39 cellular contexts compared by ENCODE assay signal in genomic region chr20:42594659-42595058, GRCh38.
"Had no signal": no experiment of that assay in that cellular context is flagged by ENCODE, and none has a peak within 500 bp of the region (broad histone marks: within the 10 kb centered on the region; RNA-seq: fewer than 3 reads in every experiment).

No MANE protein-coding gene starts in this region.

- H3K9me3 ChIP-seq: adrenal gland, ascending aorta, breast epithelium had no signal

- H3K27ac Mint-ChIP-seq: activated naive CD4-positive, alpha-beta T cell treated with anti-CD3 and anti-CD28 coated beads for 36 hours; activated naive CD4-positive, alpha-beta T cell treated with anti-CD3 and anti-CD28 coated beads, Interleukin-2, amount 10 ng/mL, durations not matched to agents 7 days and 5 days; activated naive CD4-positive, alpha-beta T cell treated with anti-CD3 and anti-CD28 coated beads, Interleukin-2, amount 50 U/mL, for 24 hours; activated naive CD4-positive, alpha-beta T cell treated with anti-CD3 and anti-CD28 coated beads, Interleukin-2, amount 50 U/mL, for 72 hours; activated naive CD8-positive, alpha-beta T cell; activated naive CD8-positive, alpha-beta T cell treated with anti-CD3 and anti-CD28 coated beads for 36 hours; activated naive CD8-positive, alpha-beta T cell treated with anti-CD3 and anti-CD28 coated beads, Interleukin-2, amount 10 ng/mL, durations not matched to agents 7 days and 5 days; activated naive CD8-positive, alpha-beta T cell treated with anti-CD3 and anti-CD28 coated beads, Interleukin-2, amount 50 U/mL, for 24 hours; activated T-cell treated with anti-CD3 and anti-CD28 coated beads, Interleukin-2, amount 50 U/mL, for 24 hours; activated T-cell treated with anti-CD3 and anti-CD28 coated beads, Interleukin-2, amount 50 U/mL, for 72 hours; activated T-helper 1 cell treated with anti-CD3 and anti-CD28 coated beads, Interleukin-12 subunit alpha, Interleukin-12 subunit beta, Interleukin-2, Interleukin-4 antibody, amounts not matched to agents 30 ng/mL and 10 ng/mL and 1 ng/mL, durations not matched to agents 14 hours and 24 hours and 36 hours; activated T-helper 17 cell treated with anti-CD3 and anti-CD28 coated beads, Interleukin-2, amount 50 U/mL, for 72 hours; activated T-helper 2 cell treated with anti-CD3 and anti-CD28 coated beads, Interferon-gamma antibody, Interleukin-2, Interleukin-4, amounts not matched to agents 10 μg/mL and 5 μg/mL and 100 μg/mL, durations not matched to agents 14 hours and 24 hours and 36 hours; brain had no signal

- H3K27me3 ChIP-seq: adrenal gland, ascending aorta, brain microvascular endothelial cell, breast epithelium, cardiac muscle cell had no signal

- H3K4me3 ChIP-seq: adrenal gland, ascending aorta, breast epithelium, cardiac muscle cell had no signal

- FAIRE-seq: astrocyte, bronchial epithelial cell had no signal

- H3K27ac ChIP-seq: adrenal gland, ascending aorta, brain microvascular endothelial cell, breast epithelium, cardiac muscle cell had no signal

- ATAC-seq: activated naive CD4-positive, alpha-beta T cell treated with anti-CD3 and anti-CD28 coated beads, Interleukin-2, amount 50 U/mL, for 72 hours; activated naive CD8-positive, alpha-beta T cell treated with anti-CD3 and anti-CD28 coated beads, Interleukin-2, amount 50 U/mL, for 24 hours; activated T-cell treated with anti-CD3 and anti-CD28 coated beads, Interleukin-2, amount 50 U/mL, for 4 hours; activated T-cell treated with anti-CD3 and anti-CD28 coated beads, Interleukin-2, amount 50 U/mL, for 72 hours; activated T-helper 17 cell treated with anti-CD3 and anti-CD28 coated beads, Interleukin-2, amount 50 U/mL, for 72 hours had no signal

- H3K9me3 Mint-ChIP-seq: activated naive CD4-positive, alpha-beta T cell treated with anti-CD3 and anti-CD28 coated beads for 36 hours; activated naive CD4-positive, alpha-beta T cell treated with anti-CD3 and anti-CD28 coated beads, Interleukin-2, amount 50 U/mL, for 24 hours; activated naive CD8-positive, alpha-beta T cell treated with anti-CD3 and anti-CD28 coated beads for 36 hours; activated naive CD8-positive, alpha-beta T cell treated with anti-CD3 and anti-CD28 coated beads, Interleukin-2, amount 50 U/mL, for 24 hours; activated T-cell treated with anti-CD3 and anti-CD28 coated beads, Interleukin-2, amount 50 U/mL, for 4 hours; activated T-helper 2 cell treated with anti-CD3 and anti-CD28 coated beads, Interferon-gamma antibody, Interleukin-2, Interleukin-4, amounts not matched to agents 10 μg/mL and 5 μg/mL and 100 μg/mL, durations not matched to agents 14 hours and 24 hours and 36 hours had no signal

- H3K27me3 Mint-ChIP-seq: activated naive CD4-positive, alpha-beta T cell treated with anti-CD3 and anti-CD28 coated beads, Interleukin-2, amount 10 ng/mL, durations not matched to agents 7 days and 5 days; activated naive CD8-positive, alpha-beta T cell treated with anti-CD3 and anti-CD28 coated beads for 36 hours; activated naive CD8-positive, alpha-beta T cell treated with anti-CD3 and anti-CD28 coated beads, Interleukin-2, amount 10 ng/mL, durations not matched to agents 7 days and 5 days; activated naive CD8-positive, alpha-beta T cell treated with anti-CD3 and anti-CD28 coated beads, Interleukin-2, amount 50 U/mL, for 24 hours; activated T-cell treated with anti-CD3 and anti-CD28 coated beads, Interleukin-2, amount 50 U/mL, for 24 hours; activated T-helper 17 cell treated with anti-CD3 and anti-CD28 coated beads, Interleukin-2, amount 50 U/mL, for 72 hours; central memory CD8-positive, alpha-beta T cell had no signal

- H3K36me3 ChIP-seq: adrenal gland, ascending aorta, brain microvascular endothelial cell, breast epithelium, cardiac muscle cell had no signal

- H3K4me1 Mint-ChIP-seq: activated naive CD4-positive, alpha-beta T cell treated with anti-CD3 and anti-CD28 coated beads, Interleukin-2, amount 10 ng/mL, durations not matched to agents 7 days and 5 days; activated naive CD4-positive, alpha-beta T cell treated with anti-CD3 and anti-CD28 coated beads, Interleukin-2, amount 50 U/mL, for 24 hours; activated naive CD8-positive, alpha-beta T cell treated with anti-CD3 and anti-CD28 coated beads for 36 hours; activated naive CD8-positive, alpha-beta T cell treated with anti-CD3 and anti-CD28 coated beads, Interleukin-2, amount 10 ng/mL, durations not matched to agents 7 days and 5 days; activated naive CD8-positive, alpha-beta T cell treated with anti-CD3 and anti-CD28 coated beads, Interleukin-2, amount 50 U/mL, for 24 hours; activated T-helper 17 cell treated with anti-CD3 and anti-CD28 coated beads, Interleukin-2, amount 50 U/mL, for 72 hours; brain; central memory CD8-positive, alpha-beta T cell had no signal

- H3K4me1 ChIP-seq: adrenal gland, ascending aorta, breast epithelium had no signal

- DNase-seq: activated effector memory CD4-positive, alpha-beta T cell treated with anti-CD3 and anti-CD28 coated beads, Interleukin-2, amount 50 U/mL, for 16 hours; activated effector memory CD4-positive, alpha-beta T cell treated with Interleukin-2 at 50 U/mL for 16 hours; activated gamma-delta T cell; activated gamma-delta T cell treated with Interleukin-2 at 50 U/mL for 16 hours; activated naive CD4-positive, alpha-beta T cell; activated naive CD4-positive, alpha-beta T cell treated with anti-CD3 and anti-CD28 coated beads for 36 hours; activated naive CD4-positive, alpha-beta T cell treated with anti-CD3 and anti-CD28 coated beads, Interleukin-2, amount 10 ng/mL, durations not matched to agents 7 days and 5 days; activated naive CD4-positive, alpha-beta T cell treated with anti-CD3 and anti-CD28 coated beads, Interleukin-2, amount 50 U/mL, for 16 hours; activated naive CD4-positive, alpha-beta T cell treated with Interleukin-2 at 50 U/mL for 16 hours; activated naive CD8-positive, alpha-beta T cell treated with anti-CD3 and anti-CD28 coated beads for 36 hours; activated naive CD8-positive, alpha-beta T cell treated with anti-CD3 and anti-CD28 coated beads, Interleukin-2, amount 10 ng/mL, durations not matched to agents 7 days and 5 days; activated naive CD8-positive, alpha-beta T cell treated with anti-CD3 and anti-CD28 coated beads, Interleukin-2, amount 50 U/mL, for 24 hours; activated T-cell treated with anti-CD3 and anti-CD28 coated beads, Interleukin-2, amount 50 U/mL, for 1 hour; activated T-cell treated with anti-CD3 and anti-CD28 coated beads, Interleukin-2, amount 50 U/mL, for 24 hours; activated T-cell treated with anti-CD3 and anti-CD28 coated beads, Interleukin-2, amount 50 U/mL, for 4 hours; activated T-cell treated with anti-CD3 and anti-CD28 coated beads, Interleukin-2, amount 50 U/mL, for 48 hours; activated T-cell treated with anti-CD3 and anti-CD28 coated beads, Interleukin-2, amount 50 U/mL, for 72 hours; adrenal gland; amniotic stem cell; amygdala; anterior cingulate cortex; aorta; brain microvascular endothelial cell; caudate nucleus; central memory CD4-positive, alpha-beta T cell; cerebellar nuclear complex had no signal

- H3K4me3 Mint-ChIP-seq: activated naive CD4-positive, alpha-beta T cell treated with anti-CD3 and anti-CD28 coated beads for 36 hours; activated naive CD4-positive, alpha-beta T cell treated with anti-CD3 and anti-CD28 coated beads, Interleukin-2, amount 10 ng/mL, durations not matched to agents 7 days and 5 days; activated naive CD4-positive, alpha-beta T cell treated with anti-CD3 and anti-CD28 coated beads, Interleukin-2, amount 50 U/mL, for 24 hours; activated naive CD8-positive, alpha-beta T cell; activated naive CD8-positive, alpha-beta T cell treated with anti-CD3 and anti-CD28 coated beads for 36 hours; activated naive CD8-positive, alpha-beta T cell treated with anti-CD3 and anti-CD28 coated beads, Interleukin-2, amount 10 ng/mL, durations not matched to agents 7 days and 5 days; activated naive CD8-positive, alpha-beta T cell treated with anti-CD3 and anti-CD28 coated beads, Interleukin-2, amount 50 U/mL, for 24 hours; activated T-cell treated with anti-CD3 and anti-CD28 coated beads, Interleukin-2, amount 50 U/mL, for 24 hours; activated T-cell treated with anti-CD3 and anti-CD28 coated beads, Interleukin-2, amount 50 U/mL, for 4 hours; activated T-cell treated with anti-CD3 and anti-CD28 coated beads, Interleukin-2, amount 50 U/mL, for 72 hours; activated T-helper 1 cell treated with anti-CD3 and anti-CD28 coated beads, Interleukin-12 subunit alpha, Interleukin-12 subunit beta, Interleukin-2, Interleukin-4 antibody, amounts not matched to agents 30 ng/mL and 10 ng/mL and 1 ng/mL, durations not matched to agents 14 hours and 24 hours and 36 hours; activated T-helper 17 cell treated with anti-CD3 and anti-CD28 coated beads, Interleukin-2, amount 50 U/mL, for 72 hours; brain; central memory CD8-positive, alpha-beta T cell had no signal

- H3K36me3 Mint-ChIP-seq: activated naive CD4-positive, alpha-beta T cell treated with anti-CD3 and anti-CD28 coated beads, Interleukin-2, amount 10 ng/mL, durations not matched to agents 7 days and 5 days; activated naive CD4-positive, alpha-beta T cell treated with anti-CD3 and anti-CD28 coated beads, Interleukin-2, amount 50 U/mL, for 24 hours; activated naive CD4-positive, alpha-beta T cell treated with anti-CD3 and anti-CD28 coated beads, Interleukin-2, amount 50 U/mL, for 72 hours; activated naive CD8-positive, alpha-beta T cell; activated naive CD8-positive, alpha-beta T cell treated with anti-CD3 and anti-CD28 coated beads for 36 hours; activated naive CD8-positive, alpha-beta T cell treated with anti-CD3 and anti-CD28 coated beads, Interleukin-2, amount 10 ng/mL, durations not matched to agents 7 days and 5 days; brain had no signal
